In the genomic region with DNA sequence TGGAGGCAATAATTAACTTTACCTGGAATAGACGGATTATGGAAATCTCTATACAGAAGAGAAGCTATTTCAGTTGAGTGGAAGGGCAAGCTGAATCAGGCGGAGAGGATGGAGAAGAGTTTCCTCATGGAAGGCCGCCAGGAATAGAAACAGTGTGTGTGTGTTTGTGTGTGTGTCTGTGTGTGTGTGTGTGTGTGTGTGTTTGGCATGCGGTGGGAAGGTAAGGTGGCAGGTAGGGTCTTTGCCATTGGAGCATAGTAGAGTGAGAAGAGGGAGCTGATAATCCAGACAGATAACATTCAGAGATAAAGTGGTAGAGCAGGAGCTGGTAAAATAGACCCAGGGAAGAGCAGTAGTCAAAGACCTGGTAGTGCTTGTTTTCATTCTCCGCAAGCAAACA, we compare ENCODE assay signal across 29 cellular contexts. TPM values are rescaled to one million over a fixed set of nuclear protein-coding genes. Genes with fewer than 3 reads are reported as not detected.
"Had no signal": no experiment of that assay in that cellular context is flagged by ENCODE, and none has a peak within 500 bp of the region (broad histone marks: within the 10 kb centered on the region; RNA-seq: fewer than 3 reads in every experiment).

No MANE protein-coding gene starts in this region.

- H3K27me3 Mint-ChIP-seq: stimulated activated naive B cell treated with anti-CD40 and anti-IgM and Interleukin-4, amounts not matched to agents 10 μg/mL and 1 μg/mL and 100 μg/mL, for 72 hours had no signal

- H3K27ac ChIP-seq: neural progenitor cell, ovary, parathyroid adenoma, psoas muscle, right lobe of liver, sigmoid colon, stomach, thoracic aorta, thyroid gland, tibial nerve, upper lobe of right lung, vagina had no signal

- H3K4me1 ChIP-seq: neural progenitor cell, parathyroid adenoma, psoas muscle, right lobe of liver, sigmoid colon, stomach, thyroid gland, tibial nerve, upper lobe of right lung, vagina had no signal

- H3K27me3 ChIP-seq: ovary, right lobe of liver, stomach, thyroid gland, tibial nerve, vagina had no signal

- H3K79me2 ChIP-seq: parathyroid adenoma had no signal

- H3K27ac Mint-ChIP-seq: natural killer cell; nephron; neural progenitor cell; progenitor cell of endocrine pancreas; stimulated activated effector memory CD8-positive, alpha-beta T cell treated with anti-CD3 and anti-CD28 coated beads, Interleukin-12 subunit alpha, Interleukin-12 subunit beta, amount 100 ng/mL, for 72 hours; stimulated activated naive B cell treated with anti-CD40 and anti-IgM and Interleukin-4, amounts not matched to agents 10 μg/mL and 1 μg/mL and 100 μg/mL, for 72 hours; stimulated activated naive CD8-positive, alpha-beta T cell treated with anti-CD3 and anti-CD28 coated beads, Interleukin-15, Interleukin-2, amounts not matched to agents 100 ng/mL and 50 ng/mL, for 24 hours; type B pancreatic cell had no signal

- H3K4me3 ChIP-seq: neural progenitor cell, ovary, psoas muscle, right lobe of liver, sigmoid colon, stomach, thoracic aorta, thyroid gland, tibial nerve, upper lobe of right lung, vagina had no signal

- H3K4me2 ChIP-seq: neural progenitor cell had no signal

- H3K36me3 ChIP-seq: neural progenitor cell, ovary, right lobe of liver, sigmoid colon, stomach, thoracic aorta, thyroid gland, tibial nerve, upper lobe of right lung, vagina had no signal

- H3K9ac ChIP-seq: neural progenitor cell, parathyroid adenoma had no signal

- H3K9me3 Mint-ChIP-seq: nephron, neural progenitor cell had no signal

- H3K4me3 Mint-ChIP-seq: natural killer cell; nephron; neural progenitor cell; stimulated activated effector memory CD8-positive, alpha-beta T cell treated with anti-CD3 and anti-CD28 coated beads, Interleukin-12 subunit alpha, Interleukin-12 subunit beta, amount 100 ng/mL, for 72 hours; stimulated activated naive B cell treated with anti-CD40 and anti-IgM and Interleukin-4, amounts not matched to agents 10 μg/mL and 1 μg/mL and 100 μg/mL, for 72 hours; stimulated activated naive CD8-positive, alpha-beta T cell treated with anti-CD3 and anti-CD28 coated beads, Interleukin-15, Interleukin-2, amounts not matched to agents 100 ng/mL and 50 ng/mL, for 24 hours; type B pancreatic cell had no signal

- H2AFZ ChIP-seq: neural progenitor cell, parathyroid adenoma had no signal

- H3K36me3 Mint-ChIP-seq: natural killer cell; neural progenitor cell; stimulated activated effector memory CD8-positive, alpha-beta T cell treated with anti-CD3 and anti-CD28 coated beads, Interleukin-12 subunit alpha, Interleukin-12 subunit beta, amount 100 ng/mL, for 72 hours; stimulated activated naive B cell treated with anti-CD40 and anti-IgM and Interleukin-4, amounts not matched to agents 10 μg/mL and 1 μg/mL and 100 μg/mL, for 72 hours; type B pancreatic cell had no signal

- H3K9me3 ChIP-seq: ovary, psoas muscle, right lobe of liver, sigmoid colon, stomach, thoracic aorta, thyroid gland, tibial nerve, upper lobe of right lung, vagina had no signal

- H3K4me1 Mint-ChIP-seq: natural killer cell; nephron; stimulated activated effector memory CD8-positive, alpha-beta T cell treated with anti-CD3 and anti-CD28 coated beads, Interleukin-12 subunit alpha, Interleukin-12 subunit beta, amount 100 ng/mL, for 72 hours; stimulated activated naive B cell treated with anti-CD40 and anti-IgM and Interleukin-4, amounts not matched to agents 10 μg/mL and 1 μg/mL and 100 μg/mL, for 72 hours had no signal

- DNase-seq: natural killer cell; occipital lobe; ovary; posterior cingulate gyrus; psoas muscle; right cardiac atrium; right lobe of liver; sigmoid colon; small intestine; stimulated activated CD4-positive, alpha-beta T cell treated with anti-CD3 and anti-CD28 coated beads, Interleukin-15, amount 100 ng/mL, for 24 hours; stimulated activated CD4-positive, alpha-beta T cell treated with anti-CD3 and anti-CD28 coated beads, Interleukin-2, amount 100 ng/mL, for 24 hours; stimulated activated CD4-positive, alpha-beta T cell treated with anti-CD3 and anti-CD28 coated beads, Interleukin-2, amount 100 ng/mL, for 48 hours; stimulated activated CD4-positive, alpha-beta T cell treated with anti-CD3 and anti-CD28 coated beads, Interleukin-4, amount 100 ng/mL, for 24 hours; stimulated activated naive B cell treated with anti-CD40 and anti-IgM and Interleukin-4, amounts not matched to agents 10 μg/mL and 1 μg/mL and 100 μg/mL, for 72 hours; stimulated activated naive CD4-positive, alpha-beta T cell treated with Interleukin-2 at 50 U/mL for 16 hours; stomach; thyroid gland; upper lobe of right lung had no signal

RNA-seq across cellular contexts. Expression of a gene that starts 9.2 kb away (rescaled TPM):
- total RNA-seq: natural killer cell, osteoblast, right lobe of liver, upper lobe of right lung had no signal
